ENCODE assay signal across 10 cellular contexts in the genomic region with DNA sequence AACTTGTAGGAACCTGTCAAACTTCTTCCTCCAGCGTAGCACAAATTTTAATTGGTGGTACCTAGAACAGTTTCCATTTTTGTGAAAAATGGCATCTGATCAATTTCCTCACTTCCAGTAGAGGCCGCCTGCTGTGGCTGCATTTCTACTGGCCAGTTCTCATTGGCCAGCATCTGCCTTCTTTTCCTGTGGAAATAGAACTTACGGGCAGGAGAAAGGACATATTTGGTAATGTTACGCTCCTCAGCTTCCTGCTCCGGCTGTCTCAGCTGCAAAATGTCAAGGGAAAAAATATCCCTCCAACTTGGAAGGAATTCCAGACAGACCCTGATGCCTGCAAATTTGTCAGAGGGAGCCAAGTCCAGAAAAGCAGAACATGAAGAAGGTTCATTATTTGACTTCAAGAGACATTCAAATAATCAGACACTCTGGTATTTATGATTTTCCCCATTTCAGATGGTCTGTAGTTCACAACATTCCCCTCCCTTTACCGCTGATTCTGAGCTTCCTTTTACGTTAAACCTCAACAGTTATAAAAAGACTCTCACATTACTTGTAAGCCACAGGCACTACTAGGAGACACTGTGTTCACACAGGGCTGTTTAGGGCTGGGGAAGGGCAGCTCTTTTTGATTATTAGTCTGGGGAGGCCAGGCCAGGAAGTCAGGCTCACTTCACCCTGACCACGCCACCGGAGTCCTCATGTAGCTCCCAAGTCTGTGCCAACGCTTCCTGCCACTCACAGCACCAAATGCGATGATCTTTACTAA.
DNase-seq lines count a peak whose midpoint lies in the region; ATAC-seq and TF ChIP-seq lines count a peak whose summit lies in the region.
"Had no signal": no experiment of that assay in that cellular context is flagged by ENCODE, and none has a peak within 500 bp of the region (broad histone marks: within the 10 kb centered on the region; RNA-seq: fewer than 3 reads in every experiment).

No MANE protein-coding gene starts in this region.

- H3K9ac ChIP-seq in parathyroid adenoma, result no peak overlapping the region

- CTCF ChIA-PET in BJ (lab: Yijun Ruan, JAX) (interaction anchor here (0.7 to 1.7 kb wide), 3 partner anchors 171 to 205 kb away, joined by 3 to 5 read pairs (median 3); a partner anchor contains a TSS), Panc1 (lab: Charles Lee) (no interaction called here)

- intact Hi-C loops in Panc1 (cut with micrococcal nuclease; ENCODE audit: unreplicated experiment), result no loop called here

- H3K9me3 ChIP-seq in Panc1 (ENCODE audit: control insufficient read depth, insufficient read depth, low read depth, low read length), result no peaks in the 10 kb centered on the region
- no peaks in the 10 kb centered on the region for H3K9me3 ChIP-seq in parathyroid adenoma (ENCODE audit: control insufficient read depth, low read length)

- H3K27ac ChIP-seq in Panc1 (ENCODE audit: low read length), result no peak overlapping the region
- peak overlapping the region; percentile 43 for H3K27ac ChIP-seq in parathyroid adenoma
- H3K27ac ChIP-seq: SK-N-MC had no signal

- H3K79me2 ChIP-seq in parathyroid adenoma, result no peaks in the 10 kb centered on the region

- H3K4me3 ChIP-seq in BJ (ENCODE audit: low read depth, low read length) (no peak overlapping the region), Panc1 (ENCODE audit: low read depth in 2 of 2, low read length in 2 of 2) (no peak overlapping the region), parathyroid adenoma (ENCODE audit: low read depth, low read length) (no peak overlapping the region)
- H3K4me3 ChIP-seq: SK-N-MC had no signal

- POLR2A ChIA-PET in BJ (lab: Charles Lee), result interaction anchor here (0.5 kb wide), 1 partner anchor 26 kb away, joined by 4 read pairs; no protein-coding TSS in a partner anchor
- POLR2A ChIA-PET in Panc1 (lab: Charles Lee), result no interaction called here

- no peaks in the 10 kb centered on the region for H3K27me3 ChIP-seq in BJ (ENCODE audit: control insufficient read depth, insufficient read depth, low read length)
- no peaks in the 10 kb centered on the region for H3K27me3 ChIP-seq in Panc1 (ENCODE audit: control insufficient read depth, insufficient read depth, low read length)
- H3K27me3 ChIP-seq in parathyroid adenoma (ENCODE audit: control insufficient read depth, insufficient read depth, low read length), result no peaks in the 10 kb centered on the region

- no peak overlapping the region for H3K4me2 ChIP-seq in parathyroid adenoma (ENCODE audit: low read length)

- peak; percentile 80 for DNase-seq in BJ (ENCODE audit: low read depth)
- no peak for DNase-seq in Panc1 (ENCODE audit: low read depth, low spot score)
- DNase-seq in foreskin melanocyte, result peak; percentile 81
- DNase-seq in stimulated activated CD4-positive, alpha-beta T cell treated with anti-CD3 and anti-CD28 coated beads, Interleukin-4, amount 100 ng/mL, for 24 hours, result no peak
- DNase-seq in LoVo (ENCODE audit: low spot score), result no peak
- DNase-seq in stimulated activated naive CD4-positive, alpha-beta T cell treated with Interleukin-2 at 50 U/mL for 16 hours (lab: John Stamatoyannopoulos, UW), result no peak
- DNase-seq: stimulated activated CD4-positive, alpha-beta T cell treated with anti-CD3 and anti-CD28 coated beads, Interleukin-2, amount 100 ng/mL, for 48 hours had no signal

- H3K4me1 ChIP-seq in Panc1 (ENCODE audit: control insufficient read depth, insufficient read depth, low read length), result 0 out of 2 replicates have a peak, but pooled peaks cover 6% of the 10 kb centered on the region
- H3K4me1 ChIP-seq in parathyroid adenoma, result no peaks in the 10 kb centered on the region

- ATAC-seq in Panc1 (peak; percentile 54; the same call in 1 of the 2 replicates), HG03354 (IDR thresholded peaks at IDR 0.05; ENCODE audit: poor library complexity, severe bottlenecking, unreplicated experiment) (no peak)

- H3K36me3 ChIP-seq in BJ (ENCODE audit: control insufficient read depth, insufficient read depth, low read length) (no peaks in the 10 kb centered on the region), Panc1 (ENCODE audit: control insufficient read depth, insufficient read depth, low read length) (no peaks in the 10 kb centered on the region), parathyroid adenoma (ENCODE audit: control insufficient read depth, insufficient read depth, low read length) (no peaks in the 10 kb centered on the region)

- TF ChIP-seq CTCF in BJ (IDR thresholded peaks at IDR 0.05; ENCODE audit: insufficient read depth, low read depth, low read length), result no peak
- no peak; the same call in 1 of the 2 replicates for TF ChIP-seq CTCF in Panc1 (IDR thresholded peaks at IDR 0.05)
- TF ChIP-seq CTCF in parathyroid adenoma (IDR thresholded peaks at IDR 0.05), result no peak

- in situ Hi-C loops in Panc1 (cut with HindIII; ENCODE audit: low pct_unique_long_range_greater_than_20kb, low sequenced_read_pairs), result no loop called here

- BruUV-seq in Panc1 (replicated peaks; lab: Mats Ljungman, UMichigan), result no TSS peak

- no peak overlapping the region for H2AFZ ChIP-seq in parathyroid adenoma

Comparison
In these comparisons a context has a peak if more than half of its experiments do, and no peak if none do; other contexts are left out.
1. DNase-seq: peak in BJ (single experiment) and foreskin melanocyte (single experiment); none in Panc1 (single experiment), stimulated activated CD4-positive, alpha-beta T cell treated with anti-CD3 and anti-CD28 coated beads, Interleukin-4, amount 100 ng/mL, for 24 hours (single experiment), LoVo (single experiment) and stimulated activated naive CD4-positive, alpha-beta T cell treated with Interleukin-2 at 50 U/mL for 16 hours (single experiment).